ENCODE assay signal across 15 cellular contexts in genomic region chr5:39092581-39093350, GRCh38. TPM values are rescaled to one million over a fixed set of nuclear protein-coding genes. Genes with fewer than 3 reads are reported as not detected.
DNase-seq lines count a peak whose midpoint lies in the region; ATAC-seq, FAIRE-seq and TF ChIP-seq lines count a peak whose summit lies in the region.
"Had no signal": no experiment of that assay in that cellular context is flagged by ENCODE, and none has a peak within 500 bp of the region (broad histone marks: within the 10 kb centered on the region; RNA-seq: fewer than 3 reads in every experiment).

No MANE protein-coding gene starts in this region.

- no peak for DNase-seq in HEK293T (ENCODE audit: extremely low spot score)
- DNase-seq in RCC 7860 (ENCODE audit: low spot score): peak; percentile 65
- peak; percentile 72 for DNase-seq in epithelial cell of esophagus (ENCODE audit: low read depth)
- DNase-seq in renal cortical epithelial cell (ENCODE audit: low read depth): peak; percentile 65
- no peak for DNase-seq in mucosa of gallbladder (ENCODE audit: low spot score)
- DNase-seq in NCI-H526 (lab: John Stamatoyannopoulos, UW): no peak
- DNase-seq: activated gamma-delta T cell; CD4-positive, alpha-beta memory T cell; head of caudate nucleus; left ventricle myocardium inferior; NCI-H1105 treated with DMSO at 0.1 percent for 48 hours; NCI-H526 treated with DMSO at 0.1 percent for 48 hours; WERI-Rb-1 had no signal

- peak; percentile 80 for FAIRE-seq in RCC 7860 (lab: Jason Lieb, UNC)

- no peak for ATAC-seq in HG02970 (IDR thresholded peaks at IDR 0.05; ENCODE audit: low FRiP score, unreplicated experiment)

- POLR2A ChIA-PET in HEK293T (lab: Yijun Ruan, JAX): no interaction called here

- CTCF ChIA-PET in HEK293T (lab: Yijun Ruan, JAX): interaction anchor here (1.3 kb wide), 1 partner anchor 12 kb away, joined by 3 read pairs; no protein-coding TSS in a partner anchor

- no peak overlapping the region for H3K4me3 ChIP-seq in epithelial cell of esophagus (ENCODE audit: low read length)
- H3K4me3 ChIP-seq: left ventricle myocardium inferior, skin epidermis had no signal

- no peak for TF ChIP-seq CTCF in epithelial cell of esophagus (IDR thresholded peaks at IDR 0.05; ENCODE audit: insufficient read depth, low read depth, low read length, missing control alignments)

TF ChIP-seq in HEK293T, 16 proteins besides CTCF, POLR2A, EP300 and RAD21:
- TF ChIP-seq SUZ12 (IDR thresholded peaks at IDR 0.05): no peak
- 0 out of 2 replicates have a peak, but pooled peaks have one; percentile 72 for TF ChIP-seq ARNT (IDR thresholded peaks at IDR 0.05)
- no peak for TF ChIP-seq LEF1 (IDR thresholded peaks at IDR 0.05; ENCODE audit: borderline replicate concordance)
- no peak for TF ChIP-seq BHLHE40 (IDR thresholded peaks at IDR 0.05; ENCODE audit: borderline replicate concordance)
- TF ChIP-seq FOXA1 (IDR thresholded peaks at IDR 0.05): no peak
- no peak for TF ChIP-seq HDGF (IDR thresholded peaks at IDR 0.05; ENCODE audit: borderline replicate concordance)
- TF ChIP-seq L3MBTL2 (conservative IDR thresholded peaks at IDR 0.05): no peak
- no peak for TF ChIP-seq SP1 (IDR thresholded peaks at IDR 0.05)
- TF ChIP-seq ELF4 (IDR thresholded peaks at IDR 0.05): no peak
- no peak for TF ChIP-seq FOXK2 (IDR thresholded peaks at IDR 0.05)
- peak; percentile 61 for TF ChIP-seq PKNOX1 (IDR thresholded peaks at IDR 0.05)
- no peak for TF ChIP-seq FOXM1 (IDR thresholded peaks at IDR 0.05; ENCODE audit: borderline replicate concordance)
- TF ChIP-seq ZNF384 (IDR thresholded peaks at IDR 0.05): no peak
- TF ChIP-seq NFRKB (IDR thresholded peaks at IDR 0.05): no peak
- TF ChIP-seq TARDBP (IDR thresholded peaks at IDR 0.05): no peak
- TF ChIP-seq CTBP1 (IDR thresholded peaks at IDR 0.05; ENCODE audit: borderline replicate concordance): no peak

RNA-seq across cellular contexts. Expression of gene RICTOR, which starts 18.6 kb away (rescaled TPM):
- 33.0 and 42.5 TPM in 2 replicates for total RNA-seq in renal cortical epithelial cell
- 35.5 TPM for total RNA-seq in mucosa of gallbladder

Comparison
In these comparisons a context has a peak if more than half of its experiments do, and no peak if none do; other contexts are left out.
1. DNase-seq: peak in RCC 7860 (single experiment), epithelial cell of esophagus (single experiment) and renal cortical epithelial cell (single experiment); none in HEK293T (single experiment), mucosa of gallbladder (single experiment) and NCI-H526 (0 of 2).